ENCODE assay signal across 1 cellular context in genomic region chr21:19541612-19542011, GRCh38.
TF ChIP-seq lines count a peak whose summit lies in the region.

No MANE protein-coding gene starts in this region.

TF ChIP-seq in HepG2, 621 proteins besides CTCF, POLR2A, EP300 and RAD21 (continued from another document):
- TF ChIP-seq, protein P1, sequence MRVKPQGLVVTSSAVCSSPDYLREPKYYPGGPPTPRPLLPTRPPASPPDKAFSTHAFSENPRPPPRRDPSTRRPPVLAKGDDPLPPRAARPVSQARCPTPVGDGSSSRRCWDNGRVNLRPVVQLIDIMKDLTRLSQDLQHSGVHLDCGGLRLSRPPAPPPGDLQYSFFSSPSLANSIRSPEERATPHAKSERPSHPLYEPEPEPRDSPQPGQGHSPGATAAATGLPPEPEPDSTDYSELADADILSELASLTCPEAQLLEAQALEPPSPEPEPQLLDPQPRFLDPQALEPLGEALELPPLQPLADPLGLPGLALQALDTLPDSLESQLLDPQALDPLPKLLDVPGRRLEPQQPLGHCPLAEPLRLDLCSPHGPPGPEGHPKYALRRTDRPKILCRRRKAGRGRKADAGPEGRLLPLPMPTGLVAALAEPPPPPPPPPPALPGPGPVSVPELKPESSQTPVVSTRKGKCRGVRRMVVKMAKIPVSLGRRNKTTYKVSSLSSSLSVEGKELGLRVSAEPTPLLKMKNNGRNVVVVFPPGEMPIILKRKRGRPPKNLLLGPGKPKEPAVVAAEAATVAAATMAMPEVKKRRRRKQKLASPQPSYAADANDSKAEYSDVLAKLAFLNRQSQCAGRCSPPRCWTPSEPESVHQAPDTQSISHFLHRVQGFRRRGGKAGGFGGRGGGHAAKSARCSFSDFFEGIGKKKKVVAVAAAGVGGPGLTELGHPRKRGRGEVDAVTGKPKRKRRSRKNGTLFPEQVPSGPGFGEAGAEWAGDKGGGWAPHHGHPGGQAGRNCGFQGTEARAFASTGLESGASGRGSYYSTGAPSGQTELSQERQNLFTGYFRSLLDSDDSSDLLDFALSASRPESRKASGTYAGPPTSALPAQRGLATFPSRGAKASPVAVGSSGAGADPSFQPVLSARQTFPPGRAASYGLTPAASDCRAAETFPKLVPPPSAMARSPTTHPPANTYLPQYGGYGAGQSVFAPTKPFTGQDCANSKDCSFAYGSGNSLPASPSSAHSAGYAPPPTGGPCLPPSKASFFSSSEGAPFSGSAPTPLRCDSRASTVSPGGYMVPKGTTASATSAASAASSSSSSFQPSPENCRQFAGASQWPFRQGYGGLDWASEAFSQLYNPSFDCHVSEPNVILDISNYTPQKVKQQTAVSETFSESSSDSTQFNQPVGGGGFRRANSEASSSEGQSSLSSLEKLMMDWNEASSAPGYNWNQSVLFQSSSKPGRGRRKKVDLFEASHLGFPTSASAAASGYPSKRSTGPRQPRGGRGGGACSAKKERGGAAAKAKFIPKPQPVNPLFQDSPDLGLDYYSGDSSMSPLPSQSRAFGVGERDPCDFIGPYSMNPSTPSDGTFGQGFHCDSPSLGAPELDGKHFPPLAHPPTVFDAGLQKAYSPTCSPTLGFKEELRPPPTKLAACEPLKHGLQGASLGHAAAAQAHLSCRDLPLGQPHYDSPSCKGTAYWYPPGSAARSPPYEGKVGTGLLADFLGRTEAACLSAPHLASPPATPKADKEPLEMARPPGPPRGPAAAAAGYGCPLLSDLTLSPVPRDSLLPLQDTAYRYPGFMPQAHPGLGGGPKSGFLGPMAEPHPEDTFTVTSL (CRISPR knock-in tag; IDR thresholded peaks at IDR 0.05; ENCODE audit: borderline replicate concordance): 0 out of 2 replicates have a peak, but pooled peaks have one; percentile 17
- no peak for TF ChIP-seq ZNF557 (CRISPR knock-in tag; IDR thresholded peaks at IDR 0.05)
- no peak for TF ChIP-seq IKZF4 (CRISPR knock-in tag; IDR thresholded peaks at IDR 0.05; ENCODE audit: borderline replicate concordance, low read depth, not compliant biosample characterization)
- no peak for TF ChIP-seq SOX13 (IDR thresholded peaks at IDR 0.05)
- TF ChIP-seq SOX13 (CRISPR knock-in tag; conservative IDR thresholded peaks at IDR 0.05 in 1 of 2, IDR thresholded peaks at IDR 0.05 in 1 of 2): no peak
- TF ChIP-seq FOSL2 (CRISPR knock-in tag; IDR thresholded peaks at IDR 0.05): peak; percentile 74
- TF ChIP-seq ZNF329 (CRISPR knock-in tag; IDR thresholded peaks at IDR 0.05; ENCODE audit: low read depth): no peak
- TF ChIP-seq PHB2 (IDR thresholded peaks at IDR 0.05; ENCODE audit: partially characterized antibody): no peak
- TF ChIP-seq ZNF33B (CRISPR knock-in tag; IDR thresholded peaks at IDR 0.05): no peak
